9 cellular contexts compared by ENCODE assay signal in genomic region chr7:32941996-32942782, GRCh38. TPM values are rescaled to one million over a fixed set of nuclear protein-coding genes. Genes with fewer than 3 reads are reported as not detected.
DNase-seq lines count a peak whose midpoint lies in the region; ATAC-seq, FAIRE-seq and TF ChIP-seq lines count a peak whose summit lies in the region.
"Had no signal": no experiment of that assay in that cellular context is flagged by ENCODE, and none has a peak within 500 bp of the region (broad histone marks: within the 10 kb centered on the region; RNA-seq: fewer than 3 reads in every experiment).

No MANE protein-coding gene starts in this region.

- in situ Hi-C loops in SK-MEL-5 (cut with HindIII; ENCODE audit: low pct_unique_long_range_greater_than_20kb, low sequenced_read_pairs) = loop anchor here (10.0 kb wide), 1 partner anchor 103 kb away; no protein-coding TSS in a partner anchor

- no peaks in the 10 kb centered on the region for H3K36me3 ChIP-seq in pancreas
- no peaks in the 10 kb centered on the region for H3K36me3 ChIP-seq in upper lobe of left lung

- WGBS in pancreas, 2 donors = 1% methylated on average over 34 to 49 of the region's 49 CpGs
- WGBS in upper lobe of left lung, 2 donors = 2 to 3% methylated on average over 19 to 28 of the region's 49 CpGs

- H3K4me3 ChIP-seq in pancreas (peak overlapping the region; percentile 76 to 88 (median 87)), upper lobe of left lung (peak overlapping the region; percentile 52 to 89 (median 70))

- DNase-seq in DMS 273 (lab: John Stamatoyannopoulos, UW; ENCODE audit: unreplicated experiment) (peak; percentile 93), HT-29 (ENCODE audit: low spot score) (peak; percentile 81), SK-MEL-5 (ENCODE audit: low read depth, low spot score) (peak; percentile 59), head of caudate nucleus (peak in 41 of 42 donors; percentile 34 to 84 (median 68)), pancreas (peak; percentile 47 to 85 (median 62)), upper lobe of left lung (peak in 1 of 2 donors; percentile 74)
- DNase-seq in activated naive CD4-positive, alpha-beta T cell treated with anti-CD3 and anti-CD28 coated beads, Interleukin-2, amount 50 U/mL, for 16 hours = peak; percentile 65

- TF ChIP-seq POLR2A in upper lobe of left lung (IDR thresholded peaks at IDR 0.05) = peak in 1 of 4 donors; percentile 42

- no peak for FAIRE-seq in pancreas (lab: Jason Lieb, UNC)
- FAIRE-seq: endometrium had no signal

- H3K27me3 ChIP-seq in pancreas (no peaks in the 10 kb centered on the region), upper lobe of left lung (no peaks in the 10 kb centered on the region)

- H3K4me1 ChIP-seq in pancreas (peaks cover 0 to 8% (median 6%) of the 10 kb centered on the region in 3 donors), upper lobe of left lung (peaks cover 19 to 29% (median 23%) of the 10 kb centered on the region in 4 donors)

- TF ChIP-seq CTCF in pancreas (IDR thresholded peaks at IDR 0.05) = no peak
- no peak for TF ChIP-seq CTCF in upper lobe of left lung (IDR thresholded peaks at IDR 0.05)

- H3K27ac ChIP-seq in pancreas (peak overlapping the region; percentile 81 to 96 (median 92)), upper lobe of left lung (peak overlapping the region; percentile 87 to 96 (median 92))

- ATAC-seq in GM21390 (IDR thresholded peaks at IDR 0.05; ENCODE audit: unreplicated experiment) = peak; percentile 75
- ATAC-seq in pancreas = peak; percentile 64 to 80 (median 71)
- peak; percentile 76 to 94 for ATAC-seq in upper lobe of left lung (ENCODE audit: low FRiP score in 2 of 2)

- intact Hi-C loops in head of caudate nucleus (cut with DNase I) (loop anchor here (5.0 kb wide), 2 partner anchors 50 to 120 kb away; partner anchors contain the start of genes KBTBD2 and NT5C3A), pancreas (cut with DNase I) (loop anchor here in 1 of 3 donors (5.0 kb wide), 1 partner anchor 165 kb away; the partner anchor contains the start of gene RP9)

- H3K9me3 ChIP-seq in pancreas (no peaks in the 10 kb centered on the region), upper lobe of left lung (no peaks in the 10 kb centered on the region)

- no peak for TF ChIP-seq EP300 in upper lobe of left lung (IDR thresholded peaks at IDR 0.05)

RNA-seq across cellular contexts. Expression of gene FKBP9, which starts 15.1 kb away (rescaled TPM):
- total RNA-seq in HT-29 (2014; rRNA removed; shearing (Covaris generic)) = 63.5 and 77.2 TPM in 2 replicates
- total RNA-seq in SK-MEL-5 (2014; rRNA removed; shearing (Covaris generic)) = 178 and 191 TPM in 2 replicates
- 231 and 250 TPM in 2 replicates for polyA plus RNA-seq in SK-MEL-5 (2015; cell fraction: cytosol; rRNA removed)
- polyA plus RNA-seq in SK-MEL-5 (2015; cell fraction: nucleus; rRNA removed) = 62.7 and 81.5 TPM in 2 replicates
- total RNA-seq in pancreas = 10 to 100 TPM; 44.1 to 82.4 (median 54.8) TPM
- 10 to 100 TPM; 20.0 to 20.8 TPM for polyA plus RNA-seq in pancreas
- total RNA-seq in upper lobe of left lung = 100 to 1,000 TPM; 117 to 262 (median 136) TPM

RNA-seq across cellular contexts. Expression of gene KBTBD2, which starts 50.6 kb away (rescaled TPM):
- 29.1 and 36.1 TPM in 2 replicates for total RNA-seq in HT-29 (2014; rRNA removed; shearing (Covaris generic))
- total RNA-seq in SK-MEL-5 (2014; rRNA removed; shearing (Covaris generic)) = 74.9 and 76.4 TPM in 2 replicates
- polyA plus RNA-seq in SK-MEL-5 (2015; cell fraction: cytosol; rRNA removed) = 41.1 and 52.8 TPM in 2 replicates
- 43.4 and 70.5 TPM in 2 replicates for polyA plus RNA-seq in SK-MEL-5 (2015; cell fraction: nucleus; rRNA removed)
- 10 to 100 TPM in 2 of 6 donors, 1 to 10 TPM in 4; 6.4 to 18.1 (median 7.5) TPM for total RNA-seq in pancreas
- polyA plus RNA-seq in pancreas = 10 to 100 TPM in 1 of 2 donors, 1 to 10 TPM in 1; 6.3 to 13.3 TPM
- total RNA-seq in upper lobe of left lung = 10 to 100 TPM; 19.0 to 53.1 (median 32.2) TPM
